20 cellular contexts compared by ENCODE assay signal in the genomic region with DNA sequence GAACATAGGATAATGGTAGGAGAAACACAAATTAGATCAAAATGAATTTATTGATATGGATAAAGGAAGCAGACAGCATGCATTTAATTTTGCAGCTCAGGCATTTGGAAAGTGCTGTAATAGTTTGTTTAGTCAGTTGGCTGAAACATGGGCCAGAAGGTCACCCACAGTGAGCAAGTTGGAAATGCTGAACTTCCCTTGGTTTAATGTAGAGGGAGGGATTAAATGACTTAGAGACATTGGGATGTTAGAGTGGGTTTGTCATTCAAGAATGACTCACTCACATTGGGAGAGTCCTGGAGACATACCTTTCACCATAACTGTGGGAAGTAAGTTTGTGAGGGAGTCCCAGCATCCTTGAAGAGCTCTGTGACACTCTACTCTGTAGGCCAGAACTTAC.
A peak's percentile ranks its signal among the peaks of the same experiment; 100 is the strongest.
DNase-seq lines count a peak whose midpoint lies in the region; ATAC-seq, FAIRE-seq and TF ChIP-seq lines count a peak whose summit lies in the region.
"Had no signal": no experiment of that assay in that cellular context is flagged by ENCODE, and none has a peak within 500 bp of the region (broad histone marks: within the 10 kb centered on the region; RNA-seq: fewer than 3 reads in every experiment).

No MANE protein-coding gene starts in this region.

- H3K9me3 ChIP-seq in Peyer's patch, result no peaks in the 10 kb centered on the region
- H3K9me3 ChIP-seq: lower lobe of right lung, neutrophil, sigmoid colon, upper lobe of left lung had no signal

- H2BK120ac ChIP-seq in mesendoderm (ENCODE audit: low read depth, low read length), result no peak overlapping the region

- no peak overlapping the region for H3K23ac ChIP-seq in mesendoderm (ENCODE audit: low read length)

- H3K9ac ChIP-seq in mesendoderm (ENCODE audit: low read length), result no peak overlapping the region

- H3K79me1 ChIP-seq in mesendoderm (ENCODE audit: low read length), result no peaks in the 10 kb centered on the region

- no peak overlapping the region for H3K18ac ChIP-seq in mesendoderm (ENCODE audit: low read length)

- no peak overlapping the region for H3K4me3 ChIP-seq in choroid plexus epithelial cell (ENCODE audit: low read depth, low read length)
- H3K4me3 ChIP-seq in mesendoderm (ENCODE audit: low read length), result no peak overlapping the region
- H3K4me3 ChIP-seq in Peyer's patch, result no peak overlapping the region
- H3K4me3 ChIP-seq: lower lobe of right lung, PC-9, sigmoid colon, upper lobe of left lung had no signal

- DNase-seq in AG20443 (ENCODE audit: low spot score) (peak; percentile 60), HTR-8/SVneo (ENCODE audit: insufficient read length, low spot score) (peak; percentile 14), choroid plexus epithelial cell (ENCODE audit: low read depth) (peak; percentile 79), mesendoderm (peak; percentile 18), SHP77 (lab: John Stamatoyannopoulos, UW) (no peak), Peyer's patch (no peak), RKO (ENCODE audit: low spot score) (no peak)
- DNase-seq: amygdala, lower lobe of right lung, NCI-H2029, NCI-H526, PC-9, sigmoid colon, SW 1271, upper lobe of left lung had no signal

- no peak overlapping the region for H3K4me2 ChIP-seq in mesendoderm (ENCODE audit: low read length)
- H3K4me2 ChIP-seq: PC-9 had no signal

- H3K27ac ChIP-seq in mesendoderm (ENCODE audit: low read depth, low read length) (no peak overlapping the region), Peyer's patch (no peak overlapping the region)
- H3K27ac ChIP-seq: C4-2B, foreskin keratinocyte, lower lobe of right lung, neutrophil, PC-9, sigmoid colon, upper lobe of left lung, VCaP had no signal

- no peak overlapping the region for H2AK5ac ChIP-seq in mesendoderm (ENCODE audit: low read length)

- no peaks in the 10 kb centered on the region for H3K27me3 ChIP-seq in mesendoderm (ENCODE audit: insufficient read depth, low read length, poor library complexity)
- H3K27me3 ChIP-seq in Peyer's patch, result no peaks in the 10 kb centered on the region
- H3K27me3 ChIP-seq: foreskin keratinocyte, neutrophil, sigmoid colon, upper lobe of left lung had no signal

- H4K5ac ChIP-seq in mesendoderm (ENCODE audit: low read length), result no peak overlapping the region

- H3K56ac ChIP-seq in mesendoderm (ENCODE audit: low read length), result no peak overlapping the region

- no peak overlapping the region for H2BK5ac ChIP-seq in mesendoderm (ENCODE audit: low read length)

- TF ChIP-seq POLR2A in Peyer's patch (IDR thresholded peaks at IDR 0.05), result no peak

- peak; percentile 4 for FAIRE-seq in HTR-8/SVneo (lab: Jason Lieb, UNC)

- H3K4me1 ChIP-seq in mesendoderm (ENCODE audit: control insufficient read depth, low read depth, low read length) (no peaks in the 10 kb centered on the region), Peyer's patch (no peaks in the 10 kb centered on the region)
- H3K4me1 ChIP-seq: foreskin keratinocyte, lower lobe of right lung, sigmoid colon, upper lobe of left lung had no signal

- TF ChIP-seq CTCF in choroid plexus epithelial cell (conservative IDR thresholded peaks at IDR 0.05; ENCODE audit: low read depth, low read length) (no peak), Peyer's patch (IDR thresholded peaks at IDR 0.05) (no peak)

- H3K79me2 ChIP-seq in mesendoderm (ENCODE audit: control insufficient read depth, insufficient read depth, low read length), result no peaks in the 10 kb centered on the region

- H2BK15ac ChIP-seq in mesendoderm (replicated peaks; ENCODE audit: low read depth), result no peak overlapping the region

- no peak overlapping the region for H4K8ac ChIP-seq in mesendoderm (ENCODE audit: low read depth, low read length)

- no peak for ATAC-seq in GM21423 (IDR thresholded peaks at IDR 0.05; ENCODE audit: unreplicated experiment)
- ATAC-seq: foreskin keratinocyte, lower lobe of right lung had no signal

- H3K36me3 ChIP-seq in mesendoderm (ENCODE audit: control insufficient read depth, insufficient read depth, low read length) (no peaks in the 10 kb centered on the region), Peyer's patch (no peaks in the 10 kb centered on the region)
- H3K36me3 ChIP-seq: lower lobe of right lung, neutrophil, sigmoid colon, upper lobe of left lung had no signal

- no peak overlapping the region for H3K4ac ChIP-seq in mesendoderm (ENCODE audit: low read depth, low read length)

Comparison
In these comparisons a context has a peak if more than half of its experiments do, and no peak if none do; other contexts are left out.
1. DNase-seq: peak in AG20443 (single experiment), HTR-8/SVneo (single experiment), choroid plexus epithelial cell (single experiment) and mesendoderm (single experiment); none in SHP77 (0 of 2), Peyer's patch (0 of 3) and RKO (single experiment).